ENCODE assay signal across 14 cellular contexts in genomic region chr4:182825786-182826185, GRCh38.
"Had no signal": no experiment of that assay in that cellular context is flagged by ENCODE, and none has a peak within 500 bp of the region (broad histone marks: within the 10 kb centered on the region; RNA-seq: fewer than 3 reads in every experiment).

No MANE protein-coding gene starts in this region.

- H3K36me3 Mint-ChIP-seq: activated CD4-positive, alpha-beta memory T cell treated with anti-CD3 and anti-CD28 coated beads for 36 hours; activated naive CD8-positive, alpha-beta T cell treated with anti-CD3 and anti-CD28 coated beads for 36 hours; memory B cell had no signal

- H3K4me3 Mint-ChIP-seq: activated CD4-positive, alpha-beta memory T cell treated with anti-CD3 and anti-CD28 coated beads for 36 hours; activated naive CD8-positive, alpha-beta T cell treated with anti-CD3 and anti-CD28 coated beads for 36 hours; activated T-cell treated with anti-CD3 and anti-CD28 coated beads, Interleukin-2, amount 50 U/mL, for 4 hours; memory B cell; T-helper 17 cell had no signal

- H3K9me3 Mint-ChIP-seq: activated CD4-positive, alpha-beta memory T cell treated with anti-CD3 and anti-CD28 coated beads for 36 hours; activated naive CD8-positive, alpha-beta T cell treated with anti-CD3 and anti-CD28 coated beads for 36 hours; activated T-cell treated with anti-CD3 and anti-CD28 coated beads, Interleukin-2, amount 50 U/mL, for 4 hours; memory B cell had no signal

- H3K27ac Mint-ChIP-seq: activated CD4-positive, alpha-beta memory T cell treated with anti-CD3 and anti-CD28 coated beads for 36 hours; activated naive CD8-positive, alpha-beta T cell treated with anti-CD3 and anti-CD28 coated beads for 36 hours; memory B cell; T-helper 17 cell had no signal

- DNase-seq: activated CD4-positive, alpha-beta T cell treated with anti-CD3 and anti-CD28 coated beads for 1 hour; activated gamma-delta T cell; activated T-cell treated with anti-CD3 and anti-CD28 coated beads, Interleukin-2, amount 50 U/mL, for 4 hours; anterior cingulate cortex; esophagus squamous epithelium; foreskin fibroblast; left lung; right cardiac atrium; T-helper 17 cell had no signal

- FAIRE-seq: keratinocyte, urothelium cell line had no signal

- H3K4me1 Mint-ChIP-seq: memory B cell had no signal
